ENCODE assay signal across 14 cellular contexts in the genomic region with DNA sequence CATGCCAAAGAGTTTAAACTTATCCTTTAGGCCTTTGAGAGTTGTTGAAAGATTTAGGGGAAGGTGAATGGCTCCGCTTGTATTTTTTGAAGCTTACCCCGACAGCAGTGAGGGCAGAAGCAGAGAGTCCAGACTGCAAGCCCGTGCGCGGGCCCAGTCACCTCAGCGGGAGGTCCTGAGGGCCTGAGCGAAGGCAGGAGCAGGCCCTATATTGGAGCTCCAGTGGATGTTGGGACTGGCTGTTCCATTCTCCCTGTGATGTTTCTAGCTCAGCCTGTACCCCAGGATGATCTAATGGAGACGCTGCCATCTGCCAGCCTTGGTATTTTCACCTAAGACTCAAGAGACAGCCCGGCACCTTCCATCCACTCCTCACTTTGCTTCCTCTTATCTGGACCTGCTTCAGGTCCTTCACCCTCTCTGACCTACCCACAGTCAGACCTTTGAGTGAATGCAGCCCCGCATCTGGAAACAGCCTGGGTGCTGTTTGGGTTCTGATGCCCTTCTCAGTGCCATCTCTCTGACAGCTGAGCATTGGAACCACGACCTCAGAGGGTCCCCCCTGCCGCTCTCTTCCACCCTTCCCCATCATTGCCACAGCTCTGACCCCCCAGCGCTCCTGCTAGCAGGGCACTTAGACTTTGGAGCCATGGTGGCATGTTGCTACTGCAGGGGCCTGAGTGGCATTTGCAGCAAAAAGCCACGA.
A peak's percentile ranks its signal among the peaks of the same experiment; 100 is the strongest.
DNase-seq lines count a peak whose midpoint lies in the region; ATAC-seq and TF ChIP-seq lines count a peak whose summit lies in the region.
"Had no signal": no experiment of that assay in that cellular context is flagged by ENCODE, and none has a peak within 500 bp of the region (broad histone marks: within the 10 kb centered on the region; RNA-seq: fewer than 3 reads in every experiment).

No MANE protein-coding gene starts in this region.

- peak overlapping the region; percentile 74 for H3K27ac Mint-ChIP-seq in neural crest cell (ENCODE audit: unreplicated experiment)
- H3K27ac Mint-ChIP-seq: CD4-positive, alpha-beta memory T cell had no signal

- peak overlapping the region; percentile 21 for H3K4me3 Mint-ChIP-seq in neural crest cell
- H3K4me3 Mint-ChIP-seq: CD4-positive, alpha-beta memory T cell had no signal

- no peaks in the 10 kb centered on the region for H3K9me3 Mint-ChIP-seq in neural crest cell
- H3K9me3 Mint-ChIP-seq: CD4-positive, alpha-beta memory T cell had no signal

- DNase-seq in coronary artery (ENCODE audit: low spot score), result peak; percentile 41
- peak; percentile 19 for DNase-seq in left lobe of liver (ENCODE audit: low spot score)
- peak; percentile 1 for DNase-seq in neural crest cell (ENCODE audit: low read depth, low spot score)
- DNase-seq in NK-92 (lab: John Stamatoyannopoulos, UW; ENCODE audit: unreplicated experiment), result no peak
- no peak for DNase-seq in NCI-H2081 treated with DMSO at 0.1 percent for 48 hours (lab: John Stamatoyannopoulos, UW)
- DNase-seq in iPS-NIHi7 (ENCODE audit: extremely low spot score), result no peak
- DNase-seq: BE2C; CD4-positive, alpha-beta memory T cell; DMS153; DMS79 treated with DMSO at 0.1 percent for 48 hours; EL had no signal

- no peak for ATAC-seq in left lobe of liver
- ATAC-seq: A549 had no signal

- TF ChIP-seq CTCF in coronary artery (IDR thresholded peaks at IDR 0.05) (no peak), neural crest cell (conservative IDR thresholded peaks at IDR 0.05) (no peak)

- H3K4me3 ChIP-seq in coronary artery, result no peak overlapping the region
- H3K4me3 ChIP-seq: A549, HAP-1 had no signal

- peaks cover 47% of the 10 kb centered on the region for H3K4me1 Mint-ChIP-seq in neural crest cell
- H3K4me1 Mint-ChIP-seq: CD4-positive, alpha-beta memory T cell had no signal

- no peak overlapping the region for H3K27ac ChIP-seq in coronary artery
- H3K27ac ChIP-seq: A549, C4-2B had no signal

- no peaks in the 10 kb centered on the region for H3K36me3 Mint-ChIP-seq in neural crest cell (ENCODE audit: low read depth)
- H3K36me3 Mint-ChIP-seq: CD4-positive, alpha-beta memory T cell had no signal

- no peaks in the 10 kb centered on the region for H3K27me3 Mint-ChIP-seq in neural crest cell (ENCODE audit: low read depth)

Comparison
In these comparisons a context has a peak if more than half of its experiments do, and no peak if none do; other contexts are left out.
1. DNase-seq: peak in coronary artery (single experiment), left lobe of liver (single experiment) and neural crest cell (single experiment); none in NK-92 (single experiment), NCI-H2081 treated with DMSO at 0.1 percent for 48 hours (single experiment) and iPS-NIHi7 (single experiment).